Comparison of ENCODE assay signal across 11 cellular contexts in genomic region chr7:152048051-152048450, GRCh38.
"Had no signal": no experiment of that assay in that cellular context is flagged by ENCODE, and none has a peak within 500 bp of the region (broad histone marks: within the 10 kb centered on the region; RNA-seq: fewer than 3 reads in every experiment).

No MANE protein-coding gene starts in this region.

- H3K4me1 ChIP-seq: adrenal gland, body of pancreas, breast epithelium had no signal

- ATAC-seq: activated naive CD4-positive, alpha-beta T cell treated with anti-CD3 and anti-CD28 coated beads, Interleukin-2, amount 50 U/mL, for 72 hours; activated naive CD8-positive, alpha-beta T cell treated with anti-CD3 and anti-CD28 coated beads, Interleukin-2, amount 50 U/mL, for 24 hours; activated T-cell treated with anti-CD3 and anti-CD28 coated beads, Interleukin-2, amount 50 U/mL, for 4 hours; activated T-cell treated with anti-CD3 and anti-CD28 coated beads, Interleukin-2, amount 50 U/mL, for 72 hours; activated T-helper 17 cell treated with anti-CD3 and anti-CD28 coated beads, Interleukin-2, amount 50 U/mL, for 72 hours; body of pancreas had no signal

- H3K27ac ChIP-seq: adrenal gland, ascending aorta, body of pancreas, brain microvascular endothelial cell, breast epithelium, cardiac muscle cell had no signal

- H3K4me3 ChIP-seq: adrenal gland, ascending aorta, body of pancreas, breast epithelium, cardiac muscle cell had no signal

- H3K36me3 ChIP-seq: adrenal gland, ascending aorta, brain microvascular endothelial cell, breast epithelium, cardiac muscle cell had no signal

- H3K9me3 ChIP-seq: body of pancreas had no signal
